1 cellular context compared by ENCODE assay signal in genomic region chr6:97654674-97655073, GRCh38.
TF ChIP-seq lines count a peak whose summit lies in the region.

No MANE protein-coding gene starts in this region.

TF ChIP-seq in WTC11, 78 proteins besides CTCF, POLR2A, EP300 and RAD21 (continued from another document):
- TF ChIP-seq FOXP4 (CRISPR knock-in tag; IDR thresholded peaks at IDR 0.05): no peak
- no peak for TF ChIP-seq STAT6 (CRISPR knock-in tag; conservative IDR thresholded peaks at IDR 0.05; ENCODE audit: low read depth)
- no peak for TF ChIP-seq ZNF425 (CRISPR knock-in tag; conservative IDR thresholded peaks at IDR 0.05)
- no peak for TF ChIP-seq ZNF423 (CRISPR knock-in tag; IDR thresholded peaks at IDR 0.05)
- TF ChIP-seq E2F5 (CRISPR knock-in tag; IDR thresholded peaks at IDR 0.05): no peak
- TF ChIP-seq ZNF396 (CRISPR knock-in tag; IDR thresholded peaks at IDR 0.05; ENCODE audit: borderline replicate concordance): no peak
- TF ChIP-seq ARID4B (CRISPR knock-in tag; IDR thresholded peaks at IDR 0.05; ENCODE audit: borderline replicate concordance): no peak
- no peak for TF ChIP-seq MYBL2 (CRISPR knock-in tag; IDR thresholded peaks at IDR 0.05)
- no peak for TF ChIP-seq CBFB (CRISPR knock-in tag; IDR thresholded peaks at IDR 0.05; ENCODE audit: low read depth)
- TF ChIP-seq MLX (CRISPR knock-in tag; IDR thresholded peaks at IDR 0.05): no peak
